In the genomic region with DNA sequence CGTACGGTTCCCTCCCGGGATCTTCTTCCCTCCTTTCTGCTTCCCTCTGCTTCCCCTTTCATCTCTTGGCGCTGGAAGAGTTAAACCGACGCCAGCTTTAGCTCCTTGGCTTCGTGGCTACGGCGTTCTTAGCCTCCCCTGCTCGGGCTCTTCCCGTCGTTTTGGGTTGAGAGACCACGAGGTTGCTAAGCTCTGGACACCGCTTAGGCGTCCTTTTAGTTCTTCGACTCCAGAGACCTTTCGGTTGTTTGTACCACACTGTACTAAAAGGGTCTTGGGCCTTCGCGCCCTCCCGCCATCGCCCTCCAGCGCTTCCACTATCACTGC, we compare ENCODE assay signal across 8 cellular contexts. TPM values are rescaled to one million over a fixed set of nuclear protein-coding genes. Genes with fewer than 3 reads are reported as not detected.
DNase-seq lines count a peak whose midpoint lies in the region; ATAC-seq, FAIRE-seq and TF ChIP-seq lines count a peak whose summit lies in the region.

No MANE protein-coding gene starts in this region.

- peak; percentile 6 for ATAC-seq in GM21360 (IDR thresholded peaks at IDR 0.05; ENCODE audit: unreplicated experiment)

- H3K27me3 Mint-ChIP-seq in Calu3 (ENCODE audit: unreplicated experiment) (no peaks in the 10 kb centered on the region), brain (peaks cover 15% of the 10 kb centered on the region), immature natural killer cell (ENCODE audit: low read depth in 3 of 3) (peaks cover 1 to 16% (median 3%) of the 10 kb centered on the region in 3 donors)

- H3K9me3 Mint-ChIP-seq in Calu3 (ENCODE audit: low read depth, unreplicated experiment) (no peaks in the 10 kb centered on the region), brain (peaks cover 0 to 2% (median 0%) of the 10 kb centered on the region in 5 experiments), immature natural killer cell (no peaks in the 10 kb centered on the region)

- no peak for FAIRE-seq in small intestine (lab: Jason Lieb, UNC)

- CTCF ChIA-PET in Calu3 (lab: Charles Lee): interaction anchor here (0.6 to 2.5 kb wide), 3 partner anchors 16 to 125 kb away, joined by 3 to 28 read pairs (median 3); partner anchors contain the start of gene ATXN3

- BruUV-seq in Calu3 (replicated peaks; lab: Mats Ljungman, UMichigan): no TSS peak

- no peaks in the 10 kb centered on the region for H3K9me3 ChIP-seq in small intestine (ENCODE audit: control insufficient read depth, low read depth)

- H3K36me3 Mint-ChIP-seq in Calu3 (ENCODE audit: insufficient read depth, unreplicated experiment) (peaks cover 43% of the 10 kb centered on the region), brain (peaks cover 31% of the 10 kb centered on the region), immature natural killer cell (peaks cover 4 to 10% (median 4%) of the 10 kb centered on the region in 3 donors)

- WGBS in small intestine, 3 donors: 0 to 1% (median 0%) methylated on average over 22 of the region's 22 CpGs

- H3K4me1 Mint-ChIP-seq in Calu3 (ENCODE audit: low read depth, unreplicated experiment) (peaks cover 28% of the 10 kb centered on the region), brain (peaks cover 69% of the 10 kb centered on the region), immature natural killer cell (peaks cover 42 to 65% of the 10 kb centered on the region in 2 donors)

- H3K27ac Mint-ChIP-seq in Calu3 (ENCODE audit: unreplicated experiment) (peak overlapping the region; percentile 98), brain (peak overlapping the region; percentile 99 to 100 (median 100)), immature natural killer cell (peak overlapping the region; percentile 97 to 100 (median 100))

- TF ChIP-seq CTCF in Calu3 (IDR thresholded peaks at IDR 0.05; ENCODE audit: unreplicated experiment): no peak
- no peak for TF ChIP-seq CTCF in brain (conservative IDR thresholded peaks at IDR 0.05)

- no peaks in the 10 kb centered on the region for H3K27me3 ChIP-seq in small intestine (ENCODE audit: control insufficient read depth in 2 of 2, insufficient read depth in 2 of 2, low read length in 2 of 2)

- H3K4me3 Mint-ChIP-seq in Calu3 (ENCODE audit: low read depth, unreplicated experiment) (peak overlapping the region; percentile 83), brain (peak overlapping the region; percentile 96 to 100 (median 98)), immature natural killer cell (peak overlapping the region; percentile 96 to 100 (median 99))

- peak overlapping the region; percentile 76 to 98 for H3K27ac ChIP-seq in small intestine (ENCODE audit: low read depth in 1 of 2, low read length in 1 of 2)

- H3K4me1 ChIP-seq in small intestine (ENCODE audit: control insufficient read depth in 2 of 2, insufficient read depth in 1 of 2, low read depth in 1 of 2, low read length in 1 of 2): peaks cover 10 to 15% of the 10 kb centered on the region in 2 donors

- no peaks in the 10 kb centered on the region for H3K36me3 ChIP-seq in small intestine (ENCODE audit: control insufficient read depth in 2 of 2, insufficient read depth in 2 of 2, low read length in 2 of 2)

- H3K4me3 ChIP-seq in small intestine (ENCODE audit: low read depth in 1 of 2, low read length in 2 of 2): peak overlapping the region; percentile 75 to 89

- DNase-seq in Calu3 (no peak), NCI-H2171 (lab: John Stamatoyannopoulos, UW) (peak; percentile 23), immature natural killer cell (no peak), small intestine (peak; percentile 43), NCI-H1436 (lab: John Stamatoyannopoulos, UW) (no peak)
- no peak for DNase-seq in stimulated activated CD4-positive, alpha-beta T cell treated with anti-CD3 and anti-CD28 coated beads, Interleukin-1b, Interleukin-23, amount 100 ng/mL, for 48 hours

- intact Hi-C loops in Calu3 (cut with micrococcal nuclease; ENCODE audit: unreplicated experiment): no loop called here

RNA-seq across cellular contexts. Expression of gene CPSF2, which starts 0.5 kb away (rescaled TPM):
- total RNA-seq in Calu3 (2022): 70.3 and 76.7 TPM in 2 replicates
- polyA plus RNA-seq in brain (ENCODE audit: insufficient read depth, low read depth, low replicate concordance) (23.9 TPM), immature natural killer cell (10 to 100 TPM; 19.2 to 38.2 (median 26.8) TPM), small intestine (10 to 100 TPM in 2 of 3 donors, 1 to 10 TPM in 1; 5.8 to 17.8 (median 10.3) TPM)

RNA-seq across cellular contexts. Expression of gene NDUFB1, which starts 0.8 kb away (rescaled TPM):
- 101 and 122 TPM in 2 replicates for total RNA-seq in Calu3 (2022)
- polyA plus RNA-seq in brain (ENCODE audit: insufficient read depth, low read depth, low replicate concordance) (336 TPM), immature natural killer cell (100 to 1,000 TPM; 248 to 492 (median 335) TPM), small intestine (1,000 to 10,000 TPM in 1 of 3 donors, 100 to 1,000 TPM in 2; 539 to 1,286 (median 880) TPM)

RNA-seq across cellular contexts. Expression of gene ATXN3, which starts 15.9 kb away (rescaled TPM):
- total RNA-seq in Calu3 (2022): 20.5 and 21.8 TPM in 2 replicates
- 7.3 TPM for polyA plus RNA-seq in brain (ENCODE audit: insufficient read depth, low read depth, low replicate concordance)
- 10 to 100 TPM; 12.7 to 21.1 (median 20.3) TPM for polyA plus RNA-seq in immature natural killer cell
- 10 to 100 TPM in 1 of 3 donors, 1 to 10 TPM in 2; 6.8 to 11.0 (median 7.0) TPM for polyA plus RNA-seq in small intestine

Comparison
In these comparisons a context has a peak if more than half of its experiments do, and no peak if none do; other contexts are left out.
1. DNase-seq: peak in NCI-H2171 (single experiment) and small intestine (single experiment); none in Calu3 (single experiment), immature natural killer cell (0 of 3), NCI-H1436 (single experiment) and stimulated activated CD4-positive, alpha-beta T cell treated with anti-CD3 and anti-CD28 coated beads, Interleukin-1b, Interleukin-23, amount 100 ng/mL, for 48 hours (single experiment).
2. Peak in every context shown above with its lines, with median percentiles within 50 percentile points of each other: H3K27ac Mint-ChIP-seq and H3K4me3 Mint-ChIP-seq.